8 cellular contexts compared by ENCODE assay signal in the genomic region with DNA sequence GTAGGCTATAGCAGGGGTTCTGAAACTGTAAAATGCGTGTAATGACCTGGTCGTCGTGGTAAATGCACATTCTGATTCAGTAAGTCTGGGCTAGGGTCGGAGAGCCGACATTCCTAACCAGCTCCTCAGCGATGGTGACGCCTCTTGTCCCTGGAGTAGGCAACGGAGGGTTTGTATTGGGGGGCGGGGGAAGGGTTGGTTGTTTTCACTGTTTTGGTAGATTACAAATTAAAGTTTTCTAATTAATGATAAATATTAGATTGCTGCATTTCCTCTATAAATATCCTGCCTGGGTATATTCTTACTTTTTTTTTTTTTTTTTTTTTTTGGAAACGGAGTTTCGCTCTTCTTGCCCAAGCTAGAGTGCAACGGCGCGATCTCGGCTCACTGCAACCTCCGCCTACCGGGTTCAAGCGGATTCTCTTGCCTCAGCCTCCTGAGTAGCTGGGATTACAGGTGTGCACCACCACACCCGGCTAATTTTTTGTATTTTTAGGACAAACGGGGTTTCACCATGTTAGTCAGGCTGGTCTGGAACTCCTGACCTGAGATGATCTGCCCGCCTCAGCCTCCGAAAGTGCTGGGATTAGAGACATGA. TPM values are rescaled to one million over a fixed set of nuclear protein-coding genes. Genes with fewer than 3 reads are reported as not detected.
DNase-seq lines count a peak whose midpoint lies in the region; ATAC-seq and TF ChIP-seq lines count a peak whose summit lies in the region.

No MANE protein-coding gene starts in this region.

- peak overlapping the region in 11 of 12 donors; percentile 62 to 93 (median 77) for H3K27ac ChIP-seq in heart left ventricle
- H3K27ac ChIP-seq in iPS DF 6.9 (ENCODE audit: low read length) = no peak overlapping the region
- H3K27ac ChIP-seq in stomach smooth muscle (ENCODE audit: low read length) = no peak overlapping the region

- peak overlapping the region in 1 of 2 donors; percentile 44 for H3K27ac Mint-ChIP-seq in T-cell

- H3K9me3 ChIP-seq in heart left ventricle = no peaks in the 10 kb centered on the region
- no peaks in the 10 kb centered on the region for H3K9me3 ChIP-seq in iPS DF 6.9 (ENCODE audit: control insufficient read depth, insufficient read depth, low read length)
- peaks cover 0 to 3% of the 10 kb centered on the region in 2 donors for H3K9me3 ChIP-seq in stomach smooth muscle (ENCODE audit: control insufficient read depth in 2 of 2, low read length in 2 of 2)

- H3K27me3 ChIP-seq in heart left ventricle (no peaks in the 10 kb centered on the region), iPS DF 6.9 (ENCODE audit: control insufficient read depth, insufficient read depth, low read length) (no peaks in the 10 kb centered on the region), stomach smooth muscle (ENCODE audit: control insufficient read depth in 1 of 2, insufficient read depth in 2 of 2, low read length in 2 of 2) (no peaks in the 10 kb centered on the region)

- H3K4me3 ChIP-seq in heart left ventricle (peak overlapping the region; percentile 33 to 83 (median 72)), iPS DF 6.9 (ENCODE audit: low read length) (peak overlapping the region; percentile 47; the same call in 1 of the 2 replicates), stomach smooth muscle (ENCODE audit: low read length in 2 of 2) (peak overlapping the region; percentile 79 to 82)

- H3K36me3 ChIP-seq in heart left ventricle (peaks cover 0 to 20% (median 13%) of the 10 kb centered on the region in 9 donors), iPS DF 6.9 (ENCODE audit: control insufficient read depth, insufficient read depth, low read length) (no peaks in the 10 kb centered on the region), stomach smooth muscle (ENCODE audit: control insufficient read depth in 2 of 2, insufficient read depth in 2 of 2, low read length in 2 of 2) (peaks cover 2 to 5% of the 10 kb centered on the region in 2 donors)

- no peak for DNase-seq in heart left ventricle
- DNase-seq in Right ventricle myocardium superior = no peak
- DNase-seq in T-cell = no peak
- DNase-seq in iPS DF 6.9 (ENCODE audit: low read depth, low spot score) = no peak
- DNase-seq in SKM-1 treated with dmso at 0.1 percent for 144 hours (lab: John Stamatoyannopoulos, UW; ENCODE audit: unreplicated experiment) = no peak
- DNase-seq in NCI-H748 treated with DMSO at 0.1 percent for 48 hours (lab: John Stamatoyannopoulos, UW) = no peak

- no peaks in the 10 kb centered on the region for H3K36me3 Mint-ChIP-seq in T-cell

- POLR2A ChIA-PET in T-cell (lab: Charles Lee) = interaction anchor here in 1 of 2 donors (0.6 to 0.7 kb wide), 2 partner anchors 10 to 218 kb away, joined by 3 to 11 read pairs; no protein-coding TSS in a partner anchor

- H3K9ac ChIP-seq in stomach smooth muscle (ENCODE audit: low read length in 2 of 2) = no peak overlapping the region

- CTCF ChIA-PET in T-cell (lab: Charles Lee) = interaction anchor here (0.5 to 2.2 kb wide), 7 partner anchors 9 to 128 kb away, joined by 3 to 12 read pairs (median 3); no protein-coding TSS in a partner anchor

- TF ChIP-seq CTCF in heart left ventricle (IDR thresholded peaks at IDR 0.05) = no peak

- H3K4me1 ChIP-seq in heart left ventricle = peaks cover 0 to 23% (median 15%) of the 10 kb centered on the region in 12 donors
- H3K4me1 ChIP-seq in iPS DF 6.9 (ENCODE audit: control insufficient read depth, insufficient read depth, low read length) = peaks cover 1% of the 10 kb centered on the region; the same call in 1 of the 2 replicates
- H3K4me1 ChIP-seq in stomach smooth muscle (ENCODE audit: control insufficient read depth, insufficient read depth, low read length) = peaks cover 8% of the 10 kb centered on the region

- H3K4me1 Mint-ChIP-seq in T-cell = peaks cover 15 to 19% (median 18%) of the 10 kb centered on the region in 3 donors

- peak overlapping the region; percentile 81 to 88 (median 83) for H3K4me3 Mint-ChIP-seq in T-cell

- no peaks in the 10 kb centered on the region for H3K9me3 Mint-ChIP-seq in T-cell

- TF ChIP-seq POLR2A in heart left ventricle (IDR thresholded peaks at IDR 0.05) = no peak

- WGBS in heart left ventricle, 4 donors = 60 to 63% (median 61%) methylated on average over 22 of the region's 22 CpGs
- WGBS in iPS DF 6.9 (ENCODE audit: insufficient coverage, insufficient read length) = no CpG with 5 or more reads among the region's 22 CpGs

- ATAC-seq in heart left ventricle (no peak), Right ventricle myocardium superior (ENCODE audit: poor library complexity) (no peak), T-cell (replicated peaks in 1 of 4) (peak in 1 of 4 experiments; percentile 24), HG02798 (IDR thresholded peaks at IDR 0.05; ENCODE audit: poor library complexity, unreplicated experiment) (no peak)

- H3K27me3 Mint-ChIP-seq in T-cell = peaks cover 0 to 18% of the 10 kb centered on the region in 2 donors

- intact Hi-C loops in heart left ventricle (cut with DNase I) (loop anchor here in 7 of 10 donors (2.0 to 5.0 kb wide), 5 partner anchors 241 to 258 kb away; no protein-coding TSS in a partner anchor), Right ventricle myocardium superior (cut with DNase I) (no loop called here)

RNA-seq across cellular contexts. Expression of gene ALDH7A1, which starts 0.6 kb away (rescaled TPM):
- 10 to 100 TPM; 12.3 to 67.6 (median 45.0) TPM for total RNA-seq in heart left ventricle
- 10 to 100 TPM; 21.3 to 27.0 TPM for polyA plus RNA-seq in heart left ventricle
- total RNA-seq in Right ventricle myocardium superior = 41.6 TPM
- total RNA-seq in T-cell = 1 to 10 TPM; 1.2 to 3.3 (median 2.1) TPM

RNA-seq across cellular contexts. Expression of gene PHAX, which starts 5.2 kb away (rescaled TPM):
- total RNA-seq in heart left ventricle (10 to 100 TPM; 22.5 to 32.7 (median 30.8) TPM), Right ventricle myocardium superior (27.7 TPM), T-cell (10 to 100 TPM; 19.7 to 37.3 (median 30.3) TPM)
- polyA plus RNA-seq in heart left ventricle = 10 to 100 TPM; 16.6 to 29.6 TPM

Comparison
In these comparisons a context has a peak if more than half of its experiments do, and no peak if none do; other contexts are left out.
1. H3K27ac ChIP-seq: peak in heart left ventricle (11 of 12); none in iPS DF 6.9 (single experiment) and stomach smooth muscle (single experiment).
2. Peak in every context shown above with its lines, with median percentiles within 50 percentile points of each other: H3K4me3 ChIP-seq.